In genomic region chr10:96978621-96979154, GRCh38 we compare ENCODE assay signal across 12 cellular contexts.
DNase-seq lines count a peak whose midpoint lies in the region; ATAC-seq and TF ChIP-seq lines count a peak whose summit lies in the region.
"Had no signal": no experiment of that assay in that cellular context is flagged by ENCODE, and none has a peak within 500 bp of the region (broad histone marks: within the 10 kb centered on the region; RNA-seq: fewer than 3 reads in every experiment).

No MANE protein-coding gene starts in this region.

- H3K4me3 Mint-ChIP-seq in natural killer cell treated with Interleukin-12 subunit alpha and Interleukin-12 subunit beta and Interleukin-15 and Interleukin-18, amount 100 ng/mL, for 72 hours = peak overlapping the region; percentile 78
- H3K4me3 Mint-ChIP-seq in natural killer cell = no peak overlapping the region
- H3K4me3 Mint-ChIP-seq in stimulated activated naive CD8-positive, alpha-beta T cell treated with anti-CD3 and anti-CD28 coated beads, Interleukin-15, amount 100 ng/mL, for 72 hours = peak overlapping the region; percentile 45 to 70
- H3K4me3 Mint-ChIP-seq: B cell had no signal

- no peaks in the 10 kb centered on the region for H3K9me3 Mint-ChIP-seq in natural killer cell treated with Interleukin-12 subunit alpha and Interleukin-12 subunit beta and Interleukin-15 and Interleukin-18, amount 100 ng/mL, for 72 hours
- no peaks in the 10 kb centered on the region for H3K9me3 Mint-ChIP-seq in natural killer cell
- H3K9me3 Mint-ChIP-seq in stimulated activated naive CD8-positive, alpha-beta T cell treated with anti-CD3 and anti-CD28 coated beads, Interleukin-15, amount 100 ng/mL, for 72 hours = no peaks in the 10 kb centered on the region

- H3K4me1 ChIP-seq in tibial artery = no peaks in the 10 kb centered on the region
- H3K4me1 ChIP-seq: right atrium auricular region had no signal

- H3K27ac ChIP-seq in tibial artery = no peak overlapping the region
- H3K27ac ChIP-seq: Peyer's patch, right atrium auricular region had no signal

- peaks cover 19 to 20% (median 20%) of the 10 kb centered on the region in 3 donors for H3K36me3 ChIP-seq in tibial artery

- no peaks in the 10 kb centered on the region for H3K27me3 Mint-ChIP-seq in natural killer cell treated with Interleukin-12 subunit alpha and Interleukin-12 subunit beta and Interleukin-15 and Interleukin-18, amount 100 ng/mL, for 72 hours
- no peaks in the 10 kb centered on the region for H3K27me3 Mint-ChIP-seq in natural killer cell (ENCODE audit: low read depth in 2 of 2)
- H3K27me3 Mint-ChIP-seq in stimulated activated naive CD8-positive, alpha-beta T cell treated with anti-CD3 and anti-CD28 coated beads, Interleukin-15, amount 100 ng/mL, for 72 hours = no peaks in the 10 kb centered on the region
- H3K27me3 Mint-ChIP-seq: B cell had no signal

- H3K36me3 Mint-ChIP-seq in natural killer cell treated with Interleukin-12 subunit alpha and Interleukin-12 subunit beta and Interleukin-15 and Interleukin-18, amount 100 ng/mL, for 72 hours = peaks cover 19% of the 10 kb centered on the region
- H3K36me3 Mint-ChIP-seq in natural killer cell = peaks cover 25% of the 10 kb centered on the region

- no peak for TF ChIP-seq CTCF in natural killer cell (IDR thresholded peaks at IDR 0.05)
- TF ChIP-seq CTCF in tibial artery (IDR thresholded peaks at IDR 0.05) = no peak

- peak; percentile 65 to 84 for ATAC-seq in natural killer cell treated with Interleukin-12 subunit alpha and Interleukin-12 subunit beta and Interleukin-15 and Interleukin-18, amount 100 ng/mL, for 72 hours
- ATAC-seq in natural killer cell (no peak), GM21737 (IDR thresholded peaks at IDR 0.05; ENCODE audit: unreplicated experiment) (peak; percentile 61), HG03378 (IDR thresholded peaks at IDR 0.05; ENCODE audit: unreplicated experiment) (peak; percentile 61)
- ATAC-seq in stimulated activated naive CD8-positive, alpha-beta T cell treated with anti-CD3 and anti-CD28 coated beads, Interleukin-15, amount 100 ng/mL, for 72 hours = peak; percentile 94

- no peaks in the 10 kb centered on the region for H3K27me3 ChIP-seq in tibial artery
- H3K27me3 ChIP-seq: Peyer's patch, right atrium auricular region had no signal

- no peak for DNase-seq in natural killer cell treated with Interleukin-12 subunit alpha and Interleukin-12 subunit beta and Interleukin-15 and Interleukin-18, amount 100 ng/mL, for 72 hours (ENCODE audit: low spot score)
- DNase-seq in natural killer cell (no peak), NCI-H187 treated with DMSO at 0.1 percent for 48 hours (lab: John Stamatoyannopoulos, UW) (no peak), globus pallidus (ENCODE audit: low spot score) (no peak), tibial artery (no peak)
- DNase-seq in stimulated activated naive CD8-positive, alpha-beta T cell treated with anti-CD3 and anti-CD28 coated beads, Interleukin-15, amount 100 ng/mL, for 72 hours = no peak
- DNase-seq: NCI-H1694 treated with DMSO at 0.1 percent for 48 hours, Peyer's patch had no signal

- H3K4me3 ChIP-seq in tibial artery = no peak overlapping the region
- H3K4me3 ChIP-seq: Peyer's patch, right atrium auricular region had no signal

- no peaks in the 10 kb centered on the region for H3K9me3 ChIP-seq in tibial artery
- H3K9me3 ChIP-seq: Peyer's patch, right atrium auricular region had no signal

- peak overlapping the region; percentile 79 to 82 for H3K27ac Mint-ChIP-seq in natural killer cell treated with Interleukin-12 subunit alpha and Interleukin-12 subunit beta and Interleukin-15 and Interleukin-18, amount 100 ng/mL, for 72 hours
- H3K27ac Mint-ChIP-seq in natural killer cell = no peak overlapping the region
- peak overlapping the region; percentile 26 to 96 for H3K27ac Mint-ChIP-seq in stimulated activated naive CD8-positive, alpha-beta T cell treated with anti-CD3 and anti-CD28 coated beads, Interleukin-15, amount 100 ng/mL, for 72 hours
- H3K27ac Mint-ChIP-seq: B cell had no signal

- H3K4me1 Mint-ChIP-seq in natural killer cell treated with Interleukin-12 subunit alpha and Interleukin-12 subunit beta and Interleukin-15 and Interleukin-18, amount 100 ng/mL, for 72 hours (ENCODE audit: low read depth in 2 of 2) = peaks cover 7 to 15% of the 10 kb centered on the region in 2 donors
- H3K4me1 Mint-ChIP-seq in natural killer cell = peaks cover 3% of the 10 kb centered on the region in 2 donors
- H3K4me1 Mint-ChIP-seq in stimulated activated naive CD8-positive, alpha-beta T cell treated with anti-CD3 and anti-CD28 coated beads, Interleukin-15, amount 100 ng/mL, for 72 hours = peaks cover 31% of the 10 kb centered on the region

- intact Hi-C loops in natural killer cell (cut with micrococcal nuclease) (no loop called here), tibial artery (cut with DNase I; ENCODE audit: low total_unique reads) (no loop called here)

Comparison
In these comparisons a context has a peak if more than half of its experiments do, and no peak if none do; other contexts are left out.
1. ATAC-seq: peak in natural killer cell treated with Interleukin-12 subunit alpha and Interleukin-12 subunit beta and Interleukin-15 and Interleukin-18, amount 100 ng/mL, for 72 hours (2 of 2), GM21737 (single experiment), HG03378 (single experiment) and stimulated activated naive CD8-positive, alpha-beta T cell treated with anti-CD3 and anti-CD28 coated beads, Interleukin-15, amount 100 ng/mL, for 72 hours (single experiment); none in natural killer cell (0 of 3).
2. H3K27ac Mint-ChIP-seq: peak in natural killer cell treated with Interleukin-12 subunit alpha and Interleukin-12 subunit beta and Interleukin-15 and Interleukin-18, amount 100 ng/mL, for 72 hours (2 of 2) and stimulated activated naive CD8-positive, alpha-beta T cell treated with anti-CD3 and anti-CD28 coated beads, Interleukin-15, amount 100 ng/mL, for 72 hours (2 of 2); none in natural killer cell (0 of 2).